In the genomic region with DNA sequence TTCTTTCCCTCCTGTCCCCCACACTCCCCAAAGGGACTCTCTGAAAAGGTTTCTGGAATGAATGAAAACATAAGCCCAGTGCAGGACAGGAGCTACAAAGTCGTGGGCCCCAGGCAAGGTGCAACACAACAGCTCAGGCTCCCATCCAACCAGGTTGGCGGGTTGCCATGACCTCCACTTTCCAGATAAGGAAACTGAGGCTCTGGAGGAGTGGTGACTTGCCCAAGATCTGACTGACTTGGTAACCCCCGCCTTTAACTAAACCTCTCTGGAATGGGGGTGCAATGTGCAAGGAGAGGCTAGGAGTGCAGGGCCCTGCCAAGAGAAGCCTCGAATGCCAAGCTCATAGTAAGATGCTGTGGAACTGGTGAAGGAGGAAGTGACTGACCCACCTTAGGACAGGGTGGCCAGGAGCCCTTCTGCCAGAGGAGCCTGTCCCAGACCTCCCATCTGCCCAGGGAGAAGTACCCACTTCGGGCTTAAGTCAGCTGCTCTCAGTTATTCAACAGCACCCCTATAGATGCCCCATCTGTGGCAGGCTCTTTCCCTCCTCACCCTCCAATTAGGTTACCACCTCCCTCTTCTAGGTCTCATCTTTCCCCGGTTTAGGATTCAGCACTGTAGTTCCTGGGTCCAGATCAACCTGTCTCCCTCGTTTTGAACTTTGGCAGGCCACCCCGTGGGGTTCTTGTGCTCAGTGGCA, we compare ENCODE assay signal across 9 cellular contexts. TPM values are rescaled to one million over a fixed set of nuclear protein-coding genes. Genes with fewer than 3 reads are reported as not detected.
DNase-seq lines count a peak whose midpoint lies in the region; ATAC-seq and TF ChIP-seq lines count a peak whose summit lies in the region.
"Had no signal": no experiment of that assay in that cellular context is flagged by ENCODE, and none has a peak within 500 bp of the region (broad histone marks: within the 10 kb centered on the region; RNA-seq: fewer than 3 reads in every experiment).

No MANE protein-coding gene starts in this region.

- in situ Hi-C loops in HAP-1 (cut with MboI; ENCODE audit: low sequenced_read_pairs): no loop called here

- H3K36me3 Mint-ChIP-seq in activated CD4-positive, alpha-beta T cell treated with anti-CD3 and anti-CD28 coated beads, Interleukin-2, amount 10 ng/mL, durations not matched to agents 24 days and 14 days (ENCODE audit: low read depth): peaks cover 20% of the 10 kb centered on the region
- H3K36me3 Mint-ChIP-seq in memory B cell: no peaks in the 10 kb centered on the region

- H3K9me3 ChIP-seq in tibial artery (no peaks in the 10 kb centered on the region), SJCRH30 (replicated peaks) (no peaks in the 10 kb centered on the region), HAP-1 (no peaks in the 10 kb centered on the region)
- H3K9me3 ChIP-seq: BE2C had no signal

- H3K27me3 ChIP-seq in tibial artery: no peaks in the 10 kb centered on the region
- no peaks in the 10 kb centered on the region for H3K27me3 ChIP-seq in SJCRH30
- no peaks in the 10 kb centered on the region for H3K27me3 ChIP-seq in HAP-1 (ENCODE audit: low read depth)
- H3K27me3 ChIP-seq: BE2C had no signal

- H3K4me3 ChIP-seq in tibial artery (peak overlapping the region; percentile 79 to 83), SJCRH30 (no peak overlapping the region), HAP-1 (no peak overlapping the region; the same call in 1 of the 2 replicates)

- H3K36me3 ChIP-seq in tibial artery (peaks cover 12 to 21% (median 13%) of the 10 kb centered on the region in 3 donors), SJCRH30 (peaks cover 21% of the 10 kb centered on the region), HAP-1 (replicated peaks) (peaks cover 23% of the 10 kb centered on the region)

- H3K27ac ChIP-seq in angular gyrus (ENCODE audit: low read depth, low read length) (peak overlapping the region; percentile 98), tibial artery (peak overlapping the region; percentile 91 to 92), SJCRH30 (no peak overlapping the region)

- no peaks in the 10 kb centered on the region for H3K9me3 Mint-ChIP-seq in activated CD4-positive, alpha-beta T cell treated with anti-CD3 and anti-CD28 coated beads, Interleukin-2, amount 10 ng/mL, durations not matched to agents 24 days and 14 days
- no peaks in the 10 kb centered on the region for H3K9me3 Mint-ChIP-seq in memory B cell

- peak overlapping the region; percentile 99 for H3K4me3 Mint-ChIP-seq in activated CD4-positive, alpha-beta T cell treated with anti-CD3 and anti-CD28 coated beads, Interleukin-2, amount 10 ng/mL, durations not matched to agents 24 days and 14 days
- H3K4me3 Mint-ChIP-seq in memory B cell: peak overlapping the region; percentile 94

- H3K4me1 ChIP-seq in tibial artery (peaks cover 0 to 39% (median 27%) of the 10 kb centered on the region in 4 donors), SJCRH30 (peaks cover 44% of the 10 kb centered on the region), HAP-1 (peaks cover 8% of the 10 kb centered on the region)
- H3K4me1 ChIP-seq: BE2C had no signal

- no peak for TF ChIP-seq CTCF in tibial artery (IDR thresholded peaks at IDR 0.05)

- H3K4me1 Mint-ChIP-seq in activated CD4-positive, alpha-beta T cell treated with anti-CD3 and anti-CD28 coated beads, Interleukin-2, amount 10 ng/mL, durations not matched to agents 24 days and 14 days: peaks cover 28% of the 10 kb centered on the region
- peaks cover 36% of the 10 kb centered on the region for H3K4me1 Mint-ChIP-seq in memory B cell

- H3K27me3 Mint-ChIP-seq in activated CD4-positive, alpha-beta T cell treated with anti-CD3 and anti-CD28 coated beads, Interleukin-2, amount 10 ng/mL, durations not matched to agents 24 days and 14 days: no peaks in the 10 kb centered on the region
- H3K27me3 Mint-ChIP-seq in memory B cell: no peaks in the 10 kb centered on the region

- intact Hi-C loops in activated CD4-positive, alpha-beta T cell treated with anti-CD3 and anti-CD28 coated beads, Interleukin-2, amount 10 ng/mL, durations not matched to agents 24 days and 14 days (cut with micrococcal nuclease): loop anchor here (10.0 kb wide), 2 partner anchors 230 kb away; partner anchors contain the start of genes GNL3, PBRM1 and TLR9
- intact Hi-C loops in tibial artery (cut with DNase I; ENCODE audit: low total_unique reads): loop anchor here (10.0 kb wide), 1 partner anchor 230 kb away; the partner anchor contains the start of genes GNL3 and PBRM1

- peak; percentile 64 for DNase-seq in activated CD4-positive, alpha-beta T cell treated with anti-CD3 and anti-CD28 coated beads, Interleukin-2, amount 10 ng/mL, durations not matched to agents 24 days and 14 days
- no peak for DNase-seq in activated CD4-positive, alpha-beta T cell treated with anti-CD3 and anti-CD28 coated beads, Interleukin-2, amount 50 U/mL, for 1 hour
- no peak for DNase-seq in memory B cell (ENCODE audit: low spot score in 2 of 2)
- DNase-seq in tibial artery: no peak
- no peak for DNase-seq in SJCRH30
- no peak for DNase-seq in HAP-1 (ENCODE audit: low spot score in 2 of 2)

- H3K27ac Mint-ChIP-seq in activated CD4-positive, alpha-beta T cell treated with anti-CD3 and anti-CD28 coated beads, Interleukin-2, amount 10 ng/mL, durations not matched to agents 24 days and 14 days: peak overlapping the region; percentile 89
- H3K27ac Mint-ChIP-seq in memory B cell: peak overlapping the region; percentile 96

- ATAC-seq in memory B cell (ENCODE audit: low read depth) (no peak), HG02623 (IDR thresholded peaks at IDR 0.05; ENCODE audit: unreplicated experiment) (no peak)

RNA-seq across cellular contexts. Expression of gene TNNC1, which starts 0.5 kb away (rescaled TPM):
- total RNA-seq in activated CD4-positive, alpha-beta T cell treated with anti-CD3 and anti-CD28 coated beads, Interleukin-2, amount 10 ng/mL, durations not matched to agents 24 days and 14 days: 1.2 and 1.5 TPM in 2 replicates
- total RNA-seq in SJCRH30 (2014; rRNA removed; shearing (Covaris generic)): 8.5 and 10.5 TPM in 2 replicates

RNA-seq across cellular contexts. Expression of gene NISCH, which starts 1.0 kb away (rescaled TPM):
- 72.6 and 75.5 TPM in 2 replicates for total RNA-seq in activated CD4-positive, alpha-beta T cell treated with anti-CD3 and anti-CD28 coated beads, Interleukin-2, amount 10 ng/mL, durations not matched to agents 24 days and 14 days
- 32.8 and 43.5 TPM in 2 replicates for total RNA-seq in SJCRH30 (2014; rRNA removed; shearing (Covaris generic))

RNA-seq across cellular contexts. Expression of gene SEMA3G, which starts 9.5 kb away (rescaled TPM):
- total RNA-seq in activated CD4-positive, alpha-beta T cell treated with anti-CD3 and anti-CD28 coated beads, Interleukin-2, amount 10 ng/mL, durations not matched to agents 24 days and 14 days: 0.05 and 0.21 TPM in 2 replicates
- 0.03 and 0.10 TPM in 2 replicates for total RNA-seq in SJCRH30 (2014; rRNA removed; shearing (Covaris generic))

RNA-seq across cellular contexts. Expression of gene STAB1, which starts 40.8 kb away (rescaled TPM):
- 0.07 TPM in 1 of 2 replicates, not detected in the other for total RNA-seq in activated CD4-positive, alpha-beta T cell treated with anti-CD3 and anti-CD28 coated beads, Interleukin-2, amount 10 ng/mL, durations not matched to agents 24 days and 14 days
- total RNA-seq in SJCRH30 (2014; rRNA removed; shearing (Covaris generic)): not detected in 2 replicates

RNA-seq across cellular contexts. Expression of gene PHF7, which starts 43.9 kb away (rescaled TPM):
- 10.6 and 10.8 TPM in 2 replicates for total RNA-seq in activated CD4-positive, alpha-beta T cell treated with anti-CD3 and anti-CD28 coated beads, Interleukin-2, amount 10 ng/mL, durations not matched to agents 24 days and 14 days
- total RNA-seq in SJCRH30 (2014; rRNA removed; shearing (Covaris generic)): 4.8 and 5.7 TPM in 2 replicates

Comparison
In these comparisons a context has a peak if more than half of its experiments do, and no peak if none do; other contexts are left out.
1. H3K4me3 ChIP-seq: peak in tibial artery (2 of 2); none in SJCRH30 (single experiment) and HAP-1 (single experiment).